ENCODE assay signal across 28 cellular contexts in the genomic region with DNA sequence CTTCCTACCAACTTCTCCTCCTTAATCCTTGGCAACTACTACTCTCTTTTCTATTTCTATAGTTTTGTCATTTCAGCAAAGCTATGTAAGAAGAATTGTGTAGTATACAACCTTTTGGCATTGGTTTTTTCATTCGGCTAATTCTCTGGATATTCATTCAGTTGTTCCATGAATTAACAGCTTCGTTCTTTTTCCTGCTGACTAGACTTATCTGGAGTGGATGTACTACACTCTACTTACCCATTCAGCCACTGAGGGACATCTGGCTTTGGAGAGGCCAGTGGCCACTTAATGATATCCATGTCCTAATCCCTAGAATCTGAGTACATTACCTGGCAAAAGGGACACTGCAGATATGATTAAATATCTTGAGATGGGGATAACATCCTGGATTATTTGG.
"Had no signal": no experiment of that assay in that cellular context is flagged by ENCODE, and none has a peak within 500 bp of the region (broad histone marks: within the 10 kb centered on the region; RNA-seq: fewer than 3 reads in every experiment).

No MANE protein-coding gene starts in this region.

- H3K4me1 ChIP-seq: neural progenitor cell, parathyroid adenoma, psoas muscle, spleen, suprapubic skin, tibial artery, upper lobe of right lung, uterus had no signal

- H3K4me2 ChIP-seq: neural progenitor cell, smooth muscle cell had no signal

- H3K79me2 ChIP-seq: parathyroid adenoma had no signal

- H3K9me3 ChIP-seq: ovary, psoas muscle, suprapubic skin, testis, tibial artery, transverse colon, upper lobe of right lung, uterus had no signal

- H3K27me3 ChIP-seq: neural progenitor cell, ovary, spleen, suprapubic skin, testis, tibial artery, transverse colon, upper lobe of right lung, uterus had no signal

- DNase-seq: natural killer cell; occipital lobe; ovary; posterior cingulate gyrus; psoas muscle; right cardiac atrium; spleen; stimulated activated CD4-positive, alpha-beta T cell treated with anti-CD3 and anti-CD28 coated beads, Interleukin-12 subunit alpha, Interleukin-12 subunit beta, amount 100 ng/mL, for 4 hours; stimulated activated CD4-positive, alpha-beta T cell treated with anti-CD3 and anti-CD28 coated beads, Interleukin-1b, Interleukin-23, amount 100 ng/mL, for 48 hours; stimulated activated CD4-positive, alpha-beta T cell treated with anti-CD3 and anti-CD28 coated beads, Interleukin-4, amount 100 ng/mL, for 1 hour; stimulated activated CD4-positive, alpha-beta T cell treated with anti-CD3 and anti-CD28 coated beads, Interleukin-4, amount 100 ng/mL, for 4 hours; stimulated activated CD8-positive, alpha-beta memory T cell treated with anti-CD3 and anti-CD28 coated beads, Interleukin-4, amount 100 ng/mL, for 48 hours; stimulated activated naive CD4-positive, alpha-beta T cell; stimulated activated naive CD8-positive, alpha-beta T cell treated with anti-CD3 and anti-CD28 coated beads, Interleukin-15, amount 100 ng/mL, for 72 hours; stimulated activated naive CD8-positive, alpha-beta T cell treated with anti-CD3 and anti-CD28 coated beads, Interleukin-15, Interleukin-2, amounts not matched to agents 100 U/mL and 50 U/mL, for 24 hours; substantia nigra; testis; tibial artery; transverse colon; upper lobe of right lung; uterus had no signal

- H3K4me3 ChIP-seq: neural progenitor cell, ovary, psoas muscle, skin epidermis, smooth muscle cell, spleen, suprapubic skin, testis, tibial artery, transverse colon, upper lobe of right lung, uterus had no signal

- ATAC-seq: natural killer cell; psoas muscle; right cardiac atrium; sciatic nerve; stimulated activated memory B cell treated with anti-CD40 and anti-IgM and Interleukin-4, amounts not matched to agents 10 μg/mL and 1 μg/mL and 100 μg/mL, for 72 hours; stimulated activated naive CD8-positive, alpha-beta T cell treated with anti-CD3 and anti-CD28 coated beads, Interleukin-15, amount 100 ng/mL, for 72 hours; stimulated activated naive CD8-positive, alpha-beta T cell treated with anti-CD3 and anti-CD28 coated beads, Interleukin-15, Interleukin-2, amounts not matched to agents 100 U/mL and 50 U/mL, for 24 hours; upper lobe of right lung had no signal

- H2AFZ ChIP-seq: neural progenitor cell, parathyroid adenoma had no signal

- H3K9ac ChIP-seq: neural progenitor cell, parathyroid adenoma had no signal

- H3K36me3 ChIP-seq: neural progenitor cell, ovary, spleen, suprapubic skin, tibial artery, transverse colon, upper lobe of right lung, uterus had no signal

- H3K27ac ChIP-seq: neural progenitor cell, ovary, parathyroid adenoma, psoas muscle, skin epidermis, spleen, suprapubic skin, testis, tibial artery, transverse colon, upper lobe of right lung, uterus had no signal
